In the genomic region with DNA sequence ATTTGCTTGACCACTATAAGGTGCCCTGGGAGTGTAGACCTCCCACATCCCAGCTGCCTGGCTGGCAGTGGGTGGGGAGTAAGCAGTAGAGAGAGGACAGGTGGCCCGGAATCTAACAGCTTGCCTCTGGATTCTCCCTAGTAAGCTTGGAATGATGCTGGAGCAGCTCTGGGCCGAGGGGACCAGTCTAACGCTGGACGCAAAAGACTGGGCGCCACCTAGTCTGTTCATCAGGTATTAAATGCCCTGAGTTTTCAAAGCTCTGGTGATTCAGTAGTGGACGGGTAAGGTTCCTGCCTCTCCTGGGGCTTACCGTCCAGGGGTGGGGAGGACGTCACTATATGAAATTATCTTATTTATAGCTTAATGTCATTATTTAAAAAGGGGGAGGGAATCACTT, we compare ENCODE assay signal across 9 cellular contexts. TPM values are rescaled to one million over a fixed set of nuclear protein-coding genes. Genes with fewer than 3 reads are reported as not detected.
A peak's percentile ranks its signal among the peaks of the same experiment; 100 is the strongest.
DNase-seq lines count a peak whose midpoint lies in the region; ATAC-seq, FAIRE-seq and TF ChIP-seq lines count a peak whose summit lies in the region.
"Had no signal": no experiment of that assay in that cellular context is flagged by ENCODE, and none has a peak within 500 bp of the region (broad histone marks: within the 10 kb centered on the region; RNA-seq: fewer than 3 reads in every experiment).

No MANE protein-coding gene starts in this region.

- CTCF ChIA-PET in T-cell (lab: Charles Lee) = no interaction called here

- H3K4me3 Mint-ChIP-seq in T-cell = peak overlapping the region in 2 of 3 donors; percentile 25 to 34
- peak overlapping the region; percentile 70 for H3K4me3 Mint-ChIP-seq in stimulated activated memory B cell treated with anti-CD40 and anti-IgM and Interleukin-4, amounts not matched to agents 10 μg/mL and 1 μg/mL and 100 μg/mL, for 72 hours

- peaks cover 39 to 56% of the 10 kb centered on the region in 2 donors for H3K27me3 Mint-ChIP-seq in T-cell
- H3K27me3 Mint-ChIP-seq in stimulated activated memory B cell treated with anti-CD40 and anti-IgM and Interleukin-4, amounts not matched to agents 10 μg/mL and 1 μg/mL and 100 μg/mL, for 72 hours = no peaks in the 10 kb centered on the region

- TF ChIP-seq POLR2A in GM18505 (IDR thresholded peaks at IDR 0.05; ENCODE audit: borderline replicate concordance, extremely low read depth, insufficient read depth, insufficient read length) = no peak

- H3K36me3 Mint-ChIP-seq in T-cell = no peaks in the 10 kb centered on the region
- no peaks in the 10 kb centered on the region for H3K36me3 Mint-ChIP-seq in stimulated activated memory B cell treated with anti-CD40 and anti-IgM and Interleukin-4, amounts not matched to agents 10 μg/mL and 1 μg/mL and 100 μg/mL, for 72 hours

- H3K27ac Mint-ChIP-seq in T-cell = no peak overlapping the region
- H3K27ac Mint-ChIP-seq in stimulated activated memory B cell treated with anti-CD40 and anti-IgM and Interleukin-4, amounts not matched to agents 10 μg/mL and 1 μg/mL and 100 μg/mL, for 72 hours = no peak overlapping the region

- FAIRE-seq in D721Med (lab: Jason Lieb, UNC) = no peak

- TF ChIP-seq CTCF in D721Med (IDR thresholded peaks at IDR 0.05; ENCODE audit: insufficient read depth, missing control alignments) = no peak

- peak; percentile 50 for DNase-seq in NCI-H82 (lab: John Stamatoyannopoulos, UW)
- no peak for DNase-seq in NCI-H82 treated with DMSO at 0.1 percent for 48 hours (lab: John Stamatoyannopoulos, UW; ENCODE audit: unreplicated experiment)
- no peak for DNase-seq in T-cell
- peak; percentile 55 for DNase-seq in iPS-NIHi11 (ENCODE audit: low spot score)
- DNase-seq in SKM-1 (lab: John Stamatoyannopoulos, UW; ENCODE audit: unreplicated experiment) = no peak
- no peak for DNase-seq in D721Med (ENCODE audit: insufficient read length, low spot score)
- DNase-seq: activated naive CD4-positive, alpha-beta T cell treated with anti-CD3 and anti-CD28 coated beads, Interleukin-2, amount 50 U/mL, for 16 hours had no signal

- peaks cover 5 to 6% (median 6%) of the 10 kb centered on the region in 3 donors for H3K4me1 Mint-ChIP-seq in T-cell
- H3K4me1 Mint-ChIP-seq in stimulated activated memory B cell treated with anti-CD40 and anti-IgM and Interleukin-4, amounts not matched to agents 10 μg/mL and 1 μg/mL and 100 μg/mL, for 72 hours = peaks cover 29% of the 10 kb centered on the region

- POLR2A ChIA-PET in T-cell (lab: Charles Lee) = no interaction called here

- no peaks in the 10 kb centered on the region for H3K9me3 Mint-ChIP-seq in T-cell
- no peaks in the 10 kb centered on the region for H3K9me3 Mint-ChIP-seq in stimulated activated memory B cell treated with anti-CD40 and anti-IgM and Interleukin-4, amounts not matched to agents 10 μg/mL and 1 μg/mL and 100 μg/mL, for 72 hours

- ATAC-seq in T-cell (replicated peaks in 1 of 4) (no peak), GM18505 (IDR thresholded peaks at IDR 0.05; ENCODE audit: unreplicated experiment) (no peak)
- no peak for ATAC-seq in stimulated activated memory B cell treated with anti-CD40 and anti-IgM and Interleukin-4, amounts not matched to agents 10 μg/mL and 1 μg/mL and 100 μg/mL, for 72 hours

RNA-seq across cellular contexts. Expression of a gene that starts 0.6 kb away (rescaled TPM):
- not detected for total RNA-seq in T-cell

Comparison
In these comparisons a context has a peak if more than half of its experiments do, and no peak if none do; other contexts are left out.
1. DNase-seq: peak in NCI-H82 (single experiment) and iPS-NIHi11 (single experiment); none in NCI-H82 treated with DMSO at 0.1 percent for 48 hours (single experiment), T-cell (0 of 34), SKM-1 (single experiment) and D721Med (single experiment).